ENCODE assay signal across 12 cellular contexts in the genomic region with DNA sequence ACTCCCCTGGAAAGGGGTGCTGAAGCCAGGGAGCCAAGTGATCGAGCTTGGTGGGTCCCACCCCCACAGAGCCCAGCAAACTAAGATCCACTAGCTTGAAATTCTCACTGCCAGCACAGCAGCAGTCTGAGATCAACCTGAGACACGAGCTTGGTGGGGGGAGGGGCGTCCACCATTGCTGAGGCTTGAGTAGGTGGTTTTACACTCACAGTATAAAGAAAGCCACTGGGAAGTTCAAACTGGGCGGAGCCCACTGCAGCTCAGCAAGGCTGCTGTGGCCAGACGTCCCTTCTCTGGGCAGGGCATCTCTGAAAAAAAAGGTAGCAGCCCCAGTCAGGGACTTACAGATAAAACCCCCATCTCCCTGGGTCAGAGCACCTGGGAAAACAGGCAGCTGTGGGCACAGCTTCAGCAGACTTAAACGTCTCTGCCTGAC. TPM values are rescaled to one million over a fixed set of nuclear protein-coding genes. Genes with fewer than 3 reads are reported as not detected.
"Had no signal": no experiment of that assay in that cellular context is flagged by ENCODE, and none has a peak within 500 bp of the region (broad histone marks: within the 10 kb centered on the region; RNA-seq: fewer than 3 reads in every experiment).

No MANE protein-coding gene starts in this region.

RNA-seq across cellular contexts. Expression of a gene that starts 42.0 kb away (rescaled TPM):
- total RNA-seq: activated CD8-positive, alpha-beta memory T cell treated with anti-CD3 and anti-CD28 coated beads for 36 hours; activated naive CD8-positive, alpha-beta T cell treated with anti-CD3 and anti-CD28 coated beads for 36 hours; activated T-cell treated with anti-CD3 and anti-CD28 coated beads, Interleukin-2, amount 50 U/mL, for 4 hours; esophagus squamous epithelium; gastrocnemius medialis; left lobe of liver; lower lobe of right lung; naive thymus-derived CD4-positive, alpha-beta T cell; right lobe of liver; T-helper 2 cell treated with Interferon-gamma antibody and Interleukin-4, amounts not matched to agents 100 ng/mL and 5 ng/mL, for 36 hours had no signal
- polyA plus RNA-seq: keratinocyte; naive thymus-derived CD4-positive, alpha-beta T cell; ovary had no signal
